ENCODE assay signal across 1 cellular context in genomic region chr7:100177040-100178001, GRCh38.
TF ChIP-seq lines count a peak whose summit lies in the region.

GPC2 (minus strand) TSS chr7:100177381; CDS start chr7:100177199, 182 bp downstream.
STAG3 (plus strand) TSS chr7:100177918; CDS start chr7:100180557, 2,639 bp downstream.

TF ChIP-seq in HEK293, 187 proteins besides CTCF, POLR2A, EP300 and RAD21 (continued from another document and continues in another):
- TF ChIP-seq ZNF768 (tag by site-specific recombination; IDR thresholded peaks at IDR 0.05) (no peak), ZSCAN4 (tag by site-specific recombination; IDR thresholded peaks at IDR 0.05) (no peak), ZNF645 (tag by site-specific recombination; IDR thresholded peaks at IDR 0.05) (no peak), ZNF624 (tag by site-specific recombination; IDR thresholded peaks at IDR 0.05) (no peak), ZFP41 (tag by site-specific recombination; IDR thresholded peaks at IDR 0.05; ENCODE audit: borderline replicate concordance) (no peak), SCRT1 (tag by site-specific recombination; IDR thresholded peaks at IDR 0.05; ENCODE audit: borderline replicate concordance) (no peak), ZBTB10 (tag by site-specific recombination; IDR thresholded peaks at IDR 0.05) (no peak), ZNF510 (tag by site-specific recombination; IDR thresholded peaks at IDR 0.05; ENCODE audit: insufficient replicate concordance) (no peak), GLIS1 (tag by site-specific recombination; IDR thresholded peaks at IDR 0.05) (0 out of 2 replicates have a peak, but pooled peaks have one; percentile 9), ZNF157 (tag by site-specific recombination; IDR thresholded peaks at IDR 0.05) (no peak), ZNF701 (tag by site-specific recombination; IDR thresholded peaks at IDR 0.05) (no peak), ZBTB26 (tag by site-specific recombination; optimal IDR thresholded peaks at IDR 0.05) (peak; percentile 37), KLF1 (tag by site-specific recombination; IDR thresholded peaks at IDR 0.05) (no peak), ZFP37 (tag by site-specific recombination; IDR thresholded peaks at IDR 0.05) (no peak), GLI4 (tag by site-specific recombination; IDR thresholded peaks at IDR 0.05) (no peak), ZFP69B (tag by site-specific recombination; IDR thresholded peaks at IDR 0.05) (peak; percentile 92), ZNF341 (tag by site-specific recombination; IDR thresholded peaks at IDR 0.05; ENCODE audit: low read depth) (no peak), ZNF202 (tag by site-specific recombination; IDR thresholded peaks at IDR 0.05; ENCODE audit: borderline replicate concordance) (no peak), ZNF610 (tag by site-specific recombination; IDR thresholded peaks at IDR 0.05; ENCODE audit: borderline replicate concordance) (no peak), ZSCAN18 (tag by site-specific recombination; IDR thresholded peaks at IDR 0.05) (no peak), PBX3 (CRISPR knock-in tag; IDR thresholded peaks at IDR 0.05) (peak; percentile 45; the same call in 1 of the 2 replicates), ZNF266 (tag by site-specific recombination; IDR thresholded peaks at IDR 0.05; ENCODE audit: low read depth) (no peak), ZNF404 (tag by site-specific recombination; IDR thresholded peaks at IDR 0.05) (no peak), ZNF311 (tag by site-specific recombination; IDR thresholded peaks at IDR 0.05; ENCODE audit: borderline replicate concordance) (no peak), ZNF514 (tag by site-specific recombination; IDR thresholded peaks at IDR 0.05) (no peak), ZNF580 (tag by site-specific recombination; IDR thresholded peaks at IDR 0.05) (no peak), OVOL3 (tag by site-specific recombination; IDR thresholded peaks at IDR 0.05) (no peak), ZNF843 (tag by site-specific recombination; IDR thresholded peaks at IDR 0.05) (no peak), ZNF670 (tag by site-specific recombination; IDR thresholded peaks at IDR 0.05; ENCODE audit: low read depth) (no peak), ZNF623 (tag by site-specific recombination; IDR thresholded peaks at IDR 0.05) (no peak), ZNF354C (tag by site-specific recombination; IDR thresholded peaks at IDR 0.05; ENCODE audit: borderline replicate concordance, low read depth) (no peak), ZNF19 (tag by site-specific recombination; IDR thresholded peaks at IDR 0.05; ENCODE audit: low read depth) (no peak), PRDM2 (tag by site-specific recombination; IDR thresholded peaks at IDR 0.05; ENCODE audit: borderline replicate concordance) (no peak), ZNF2 (tag by site-specific recombination; IDR thresholded peaks at IDR 0.05) (no peak), ZNF571 (tag by site-specific recombination; IDR thresholded peaks at IDR 0.05) (no peak), HOXA7 (CRISPR knock-in tag; IDR thresholded peaks at IDR 0.05; ENCODE audit: borderline replicate concordance) (no peak), ZNF221 (tag by site-specific recombination; IDR thresholded peaks at IDR 0.05; ENCODE audit: borderline replicate concordance) (no peak), MZF1 (tag by site-specific recombination; IDR thresholded peaks at IDR 0.05; ENCODE audit: borderline replicate concordance) (no peak), ZNF302 (tag by site-specific recombination; IDR thresholded peaks at IDR 0.05; ENCODE audit: low read depth) (no peak), ZNF558 (tag by site-specific recombination; IDR thresholded peaks at IDR 0.05) (no peak), ZNF707 (tag by site-specific recombination; IDR thresholded peaks at IDR 0.05) (no peak), ZBTB49 (tag by site-specific recombination; IDR thresholded peaks at IDR 0.05; ENCODE audit: low read depth) (no peak), ZNF138 (tag by site-specific recombination; IDR thresholded peaks at IDR 0.05; ENCODE audit: borderline replicate concordance) (no peak), ZNF24 (tag by site-specific recombination; IDR thresholded peaks at IDR 0.05) (no peak), KLF8 (tag by site-specific recombination; IDR thresholded peaks at IDR 0.05) (no peak), KLF17 (tag by site-specific recombination; IDR thresholded peaks at IDR 0.05) (no peak), ZNF792 (tag by site-specific recombination; IDR thresholded peaks at IDR 0.05) (no peak)
